ENCODE assay signal across 9 cellular contexts in the genomic region with DNA sequence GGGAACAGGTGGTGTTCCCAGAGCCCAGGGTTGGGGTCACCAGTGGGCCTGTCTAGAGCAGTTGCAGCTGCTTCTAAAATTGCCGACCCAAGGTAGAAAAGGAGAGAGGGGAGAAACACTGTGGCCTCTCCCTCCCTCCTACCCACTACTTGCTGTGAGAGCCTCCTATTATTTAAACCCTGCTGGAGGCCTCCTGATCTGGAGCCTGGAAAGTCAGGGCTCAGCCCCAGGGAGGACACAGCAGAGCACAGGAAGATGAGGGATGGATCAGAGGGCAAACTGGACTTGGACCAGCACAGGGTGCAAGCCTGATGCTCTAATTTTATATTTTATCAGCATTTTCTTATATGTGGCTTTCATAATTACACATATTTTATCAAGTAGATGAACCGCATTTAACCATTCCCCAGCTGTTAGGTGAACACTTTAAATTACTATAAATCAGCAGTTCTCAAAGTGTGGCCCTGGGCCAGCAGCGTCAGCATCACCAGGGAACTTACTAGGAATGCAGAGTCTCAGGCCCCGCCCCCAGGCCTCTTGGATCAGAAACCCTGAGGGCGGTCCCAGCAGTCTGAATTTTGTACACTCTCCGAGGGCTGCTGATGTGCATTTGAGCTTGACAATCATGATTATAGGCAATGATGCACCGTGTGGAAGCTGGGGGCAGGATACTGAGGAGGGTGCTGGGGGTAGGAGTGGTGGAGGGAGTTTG. TPM values are rescaled to one million over a fixed set of nuclear protein-coding genes. Genes with fewer than 3 reads are reported as not detected.
DNase-seq lines count a peak whose midpoint lies in the region; ATAC-seq, FAIRE-seq and TF ChIP-seq lines count a peak whose summit lies in the region.
"Had no signal": no experiment of that assay in that cellular context is flagged by ENCODE, and none has a peak within 500 bp of the region (broad histone marks: within the 10 kb centered on the region; RNA-seq: fewer than 3 reads in every experiment).

No MANE protein-coding gene starts in this region.

- WGBS in testis, 2 donors: 75% methylated on average over 7 of the region's 7 CpGs

- no peaks in the 10 kb centered on the region for H3K27me3 ChIP-seq in HCT116 (ENCODE audit: insufficient read depth, low read length)
- H3K27me3 ChIP-seq in Peyer's patch: no peaks in the 10 kb centered on the region
- H3K27me3 ChIP-seq in endothelial cell of umbilical vein (ENCODE audit: control insufficient read depth in 2 of 2, insufficient read depth in 2 of 2, low read length in 2 of 2): no peaks in the 10 kb centered on the region
- no peaks in the 10 kb centered on the region for H3K27me3 ChIP-seq in parathyroid adenoma (ENCODE audit: control insufficient read depth, insufficient read depth, low read length)
- H3K27me3 ChIP-seq in testis: no peaks in the 10 kb centered on the region

- peak overlapping the region; percentile 45 for H3K9ac ChIP-seq in HCT116 (ENCODE audit: low read length)
- H3K9ac ChIP-seq in endothelial cell of umbilical vein (replicated peaks; ENCODE audit: extremely low read depth, insufficient read depth, low read length): peak overlapping the region; percentile 88
- H3K9ac ChIP-seq in parathyroid adenoma: no peak overlapping the region

- BruUV-seq in HCT116 (replicated peaks; lab: Mats Ljungman, UMichigan): no TSS peak
- no TSS peak for BruUV-seq in endothelial cell of umbilical vein (replicated peaks; lab: Mats Ljungman, UMichigan)

- RAD21 ChIA-PET in HCT116 (lab: Charles Lee; ENCODE audit: low non-redundant PET in 1 of 2, low total read pairs in 2 of 2, uncharacterized antibody in 2 of 2, unreplicated experiment in 2 of 2): no interaction called here

- DNase-seq in HCT116 (ENCODE audit: low read depth, low spot score): no peak
- DNase-seq in Peyer's patch: no peak
- no peak for DNase-seq in endothelial cell of umbilical vein (ENCODE audit: low read depth, low spot score)
- DNase-seq in superior temporal gyrus (ENCODE audit: extremely low spot score): no peak
- DNase-seq in testis: no peak
- DNase-seq in DMS79 (lab: John Stamatoyannopoulos, UW): no peak
- DNase-seq: glutamatergic neuron had no signal

- H3K4me3 ChIP-seq in HCT116 (replicated peaks in 1 of 2; ENCODE audit: low read depth in 1 of 2, low read length in 2 of 2): no peak overlapping the region
- no peak overlapping the region for H3K4me3 ChIP-seq in Peyer's patch
- H3K4me3 ChIP-seq in endothelial cell of umbilical vein (replicated peaks in 1 of 3; ENCODE audit: insufficient read depth in 1 of 3, low read depth in 1 of 3, low read length in 3 of 3): peak overlapping the region in 1 of 3 experiments; percentile 2
- no peak overlapping the region for H3K4me3 ChIP-seq in parathyroid adenoma (ENCODE audit: low read depth, low read length)
- no peak overlapping the region for H3K4me3 ChIP-seq in testis

- H3K27ac ChIP-seq in HCT116 (ENCODE audit: low read depth, low read length) (peak overlapping the region; percentile 37; the same call in 1 of the 2 replicates), Peyer's patch (peak overlapping the region in 3 of 4 donors; percentile 28 to 70 (median 42)), endothelial cell of umbilical vein (ENCODE audit: insufficient read depth, low read depth, low read length) (peak overlapping the region; percentile 99), parathyroid adenoma (peak overlapping the region; percentile 36), testis (no peak overlapping the region)

- H2AFZ ChIP-seq in HCT116 (ENCODE audit: low read depth, low read length, poor library complexity, severe bottlenecking) (no peak overlapping the region), endothelial cell of umbilical vein (ENCODE audit: low read depth, low read length) (no peak overlapping the region), parathyroid adenoma (no peak overlapping the region)

- no peaks in the 10 kb centered on the region for H3K9me2 ChIP-seq in HCT116 (ENCODE audit: insufficient read depth)

- CTCF ChIA-PET in HCT116 (lab: Charles Lee) (no interaction called here), endothelial cell of umbilical vein (lab: Charles Lee) (no interaction called here)

- intact Hi-C loops in HCT116 (cut with micrococcal nuclease): no loop called here
- intact Hi-C loops in endothelial cell of umbilical vein (cut with micrococcal nuclease): loop anchor here (1.0 kb wide), 5 partner anchors 13 to 58 kb away; partner anchors contain the start of gene SMAD3
- intact Hi-C loops in testis (cut with DNase I; ENCODE audit: low total_unique reads): no loop called here

- H3K36me3 ChIP-seq in HCT116 (ENCODE audit: control insufficient read depth in 1 of 2, insufficient read depth in 2 of 2, low read length in 2 of 2) (peaks cover 0 to 20% of the 10 kb centered on the region in 2 experiments; a peak in 1 of 4 replicates), Peyer's patch (peaks cover 0 to 11% (median 0%) of the 10 kb centered on the region in 3 donors), endothelial cell of umbilical vein (ENCODE audit: control insufficient read depth in 2 of 2, extremely low read depth in 1 of 2, insufficient read depth in 2 of 2, low read length in 2 of 2) (peaks cover 0 to 13% of the 10 kb centered on the region in 2 experiments), parathyroid adenoma (ENCODE audit: control insufficient read depth, insufficient read depth, low read length) (no peaks in the 10 kb centered on the region), testis (ENCODE audit: low read depth, missing control alignments) (no peaks in the 10 kb centered on the region)

- ATAC-seq in HCT116: no peak
- no peak for ATAC-seq in GM21360 (IDR thresholded peaks at IDR 0.05; ENCODE audit: unreplicated experiment)

- TF ChIP-seq CTCF in HCT116 (IDR thresholded peaks at IDR 0.05 in 2 of 3, conservative IDR thresholded peaks at IDR 0.05 in 1 of 3; ENCODE audit: borderline replicate concordance in 1 of 3, insufficient read depth in 1 of 3, low read depth in 2 of 3, low read length in 2 of 3): no peak
- TF ChIP-seq CTCF in Peyer's patch (IDR thresholded peaks at IDR 0.05): no peak
- TF ChIP-seq CTCF in endothelial cell of umbilical vein (IDR thresholded peaks at IDR 0.05; ENCODE audit: extremely low read depth in 1 of 2, insufficient read depth in 1 of 2, low read depth in 1 of 2, low read length in 2 of 2): no peak
- TF ChIP-seq CTCF in parathyroid adenoma (IDR thresholded peaks at IDR 0.05): no peak
- TF ChIP-seq CTCF in testis (IDR thresholded peaks at IDR 0.05): no peak

- H3K9me3 ChIP-seq in HCT116 (ENCODE audit: control insufficient read depth in 1 of 2, insufficient read depth in 1 of 2, low read depth in 1 of 2, low read length in 2 of 2) (no peaks in the 10 kb centered on the region), Peyer's patch (no peaks in the 10 kb centered on the region), endothelial cell of umbilical vein (replicated peaks; ENCODE audit: control insufficient read depth, insufficient read depth, low read length) (no peaks in the 10 kb centered on the region), parathyroid adenoma (ENCODE audit: control insufficient read depth, low read length) (no peaks in the 10 kb centered on the region), testis (no peaks in the 10 kb centered on the region)

- POLR2A ChIA-PET in HCT116 (lab: Charles Lee) (no interaction called here), endothelial cell of umbilical vein (lab: Charles Lee) (interaction anchor here (1.1 kb wide), 1 partner anchor 26 kb away, joined by 3 read pairs; the partner anchor contains the start of gene SMAD3)

- TF ChIP-seq RAD21 in HCT116 (IDR thresholded peaks at IDR 0.05; ENCODE audit: low read depth): no peak

- H3K4me1 ChIP-seq in HCT116 (ENCODE audit: control insufficient read depth in 1 of 2, insufficient read depth in 2 of 2, low read length in 2 of 2): peaks cover 67 to 86% of the 10 kb centered on the region in 2 experiments
- H3K4me1 ChIP-seq in Peyer's patch: peaks cover 3 to 62% (median 23%) of the 10 kb centered on the region in 4 donors
- H3K4me1 ChIP-seq in endothelial cell of umbilical vein (ENCODE audit: control insufficient read depth, extremely low read depth, insufficient read depth, low read length): peaks cover 63% of the 10 kb centered on the region
- peaks cover 12% of the 10 kb centered on the region for H3K4me1 ChIP-seq in parathyroid adenoma
- peaks cover 21% of the 10 kb centered on the region for H3K4me1 ChIP-seq in testis

- H3K79me2 ChIP-seq in HCT116 (ENCODE audit: insufficient read depth, low read length): peaks cover 100% of the 10 kb centered on the region
- H3K79me2 ChIP-seq in endothelial cell of umbilical vein (ENCODE audit: control insufficient read depth, insufficient read depth, low read length): peaks cover 95% of the 10 kb centered on the region
- H3K79me2 ChIP-seq in parathyroid adenoma: peaks cover 32% of the 10 kb centered on the region

- H3K9me1 ChIP-seq in endothelial cell of umbilical vein (replicated peaks; ENCODE audit: control insufficient read depth, extremely low read depth, insufficient read depth, low read length): no peaks in the 10 kb centered on the region

- TF ChIP-seq POLR2A in HCT116 (IDR thresholded peaks at IDR 0.05; ENCODE audit: borderline replicate concordance, extremely low read depth, insufficient read depth, insufficient read length) (no peak), Peyer's patch (IDR thresholded peaks at IDR 0.05) (no peak), endothelial cell of umbilical vein (IDR thresholded peaks at IDR 0.05; ENCODE audit: low read depth, low read length) (no peak), testis (IDR thresholded peaks at IDR 0.05) (no peak)

- FAIRE-seq in endothelial cell of umbilical vein (lab: Jason Lieb, UNC): peak; percentile 43

- H4K20me1 ChIP-seq in HCT116 (ENCODE audit: insufficient read depth) (peaks cover 9% of the 10 kb centered on the region; the same call in 1 of the 2 replicates), endothelial cell of umbilical vein (replicated peaks; ENCODE audit: control insufficient read depth, extremely low read depth, insufficient read depth, low read length) (no peaks in the 10 kb centered on the region)

- peak overlapping the region; percentile 71 for H3K4me2 ChIP-seq in HCT116 (ENCODE audit: low read length)
- H3K4me2 ChIP-seq in endothelial cell of umbilical vein (ENCODE audit: insufficient read depth, low read length): peak overlapping the region; percentile 60
- H3K4me2 ChIP-seq in parathyroid adenoma (ENCODE audit: low read length): peak overlapping the region; percentile 9

- dilution Hi-C loops in endothelial cell of umbilical vein (cut with MboI; ENCODE audit: extremely low pct_ligation_motif_present, low sequenced_read_pairs): no loop called here

RNA-seq across cellular contexts. Expression of gene SMAD3, which starts 26.7 kb away (rescaled TPM):
- total RNA-seq in HCT116 (2021; ENCODE audit: unreplicated experiment) (89.2 TPM), Peyer's patch (10 to 100 TPM; 43.7 to 80.0 (median 60.2) TPM), endothelial cell of umbilical vein (71.7 and 88.2 TPM in 2 replicates), testis (10 to 100 TPM; 18.7 to 31.6 TPM)
- polyA plus RNA-seq in HCT116 (2012): 54.4 and 57.6 TPM in 2 replicates
- polyA plus RNA-seq in endothelial cell of umbilical vein (53.4 and 56.4 TPM in 2 replicates), testis (ENCODE audit: insufficient read depth, low read depth, low replicate concordance) (11.4 TPM)
- polyA plus RNA-seq in endothelial cell of umbilical vein (2011; cell fraction: cytosol; rRNA removed): 47.7 and 47.9 TPM in 2 replicates
- 114 and 122 TPM in 2 replicates for polyA plus RNA-seq in endothelial cell of umbilical vein (2011; cell fraction: nucleus; rRNA removed)
- polyA plus RNA-seq in endothelial cell of umbilical vein (2012): 87.3 and 91.3 TPM in 2 replicates
- 53.1 and 59.9 TPM in 2 replicates for polyA minus RNA-seq in endothelial cell of umbilical vein
- polyA minus RNA-seq in endothelial cell of umbilical vein (2011; cell fraction: cytosol; rRNA and poly(A)+ RNA removed): 13.7 TPM
- 73.9 and 75.1 TPM in 2 replicates for polyA minus RNA-seq in endothelial cell of umbilical vein (2011; cell fraction: nucleus; rRNA and poly(A)+ RNA removed)

Comparison
In these comparisons a context has a peak if more than half of its experiments do, and no peak if none do; other contexts are left out.
1. H3K27ac ChIP-seq: peak in HCT116 (single experiment), Peyer's patch (3 of 4), endothelial cell of umbilical vein (single experiment) and parathyroid adenoma (single experiment); none in testis (0 of 2).
2. H3K4me2 ChIP-seq: peak in every context shown above with its lines; median percentile 71 in HCT116; 60 in endothelial cell of umbilical vein; 9 in parathyroid adenoma.